In genomic region chr20:60050193-60050960, GRCh38 we compare ENCODE assay signal across 8 cellular contexts.
DNase-seq lines count a peak whose midpoint lies in the region; ATAC-seq and TF ChIP-seq lines count a peak whose summit lies in the region.

No MANE protein-coding gene starts in this region.

- RAD21 ChIA-PET in HCT116 (lab: Charles Lee; ENCODE audit: low non-redundant PET in 1 of 2, low total read pairs in 2 of 2, uncharacterized antibody in 2 of 2, unreplicated experiment in 2 of 2), result interaction anchor here in 1 of 2 experiments (0.6 to 0.8 kb wide), 2 partner anchors 64 to 267 kb away, joined by 3 to 4 read pairs; no protein-coding TSS in a partner anchor

- H2AFZ ChIP-seq in HCT116 (ENCODE audit: low read depth, low read length, poor library complexity, severe bottlenecking) (no peak overlapping the region), PC-3 (ENCODE audit: low read length) (no peak overlapping the region)

- H3K27ac ChIP-seq in HCT116 (ENCODE audit: low read depth, low read length) (no peak overlapping the region), PC-3 (ENCODE audit: low read length) (no peak overlapping the region)

- no peaks in the 10 kb centered on the region for H3K36me3 ChIP-seq in BE2C
- no peaks in the 10 kb centered on the region for H3K36me3 ChIP-seq in HCT116 (ENCODE audit: control insufficient read depth in 1 of 2, insufficient read depth in 2 of 2, low read length in 2 of 2)
- H3K36me3 ChIP-seq in PC-3 (ENCODE audit: low read depth, low read length), result no peaks in the 10 kb centered on the region

- POLR2A ChIA-PET in HCT116 (lab: Charles Lee), result no interaction called here
- POLR2A ChIA-PET in PC-3 (lab: Charles Lee; ENCODE audit: unreplicated experiment), result no interaction called here

- TF ChIP-seq CTCF in BE2C (IDR thresholded peaks at IDR 0.05; ENCODE audit: low read depth, low read length), result 0 out of 2 replicates have a peak, but pooled peaks have one; percentile 12
- TF ChIP-seq CTCF in HCT116 (IDR thresholded peaks at IDR 0.05 in 2 of 3, conservative IDR thresholded peaks at IDR 0.05 in 1 of 3; ENCODE audit: borderline replicate concordance in 1 of 3, insufficient read depth in 1 of 3, low read depth in 2 of 3, low read length in 2 of 3), result peak; percentile 66 to 74 (median 71); a peak in 5 of 6 replicates
- peak; percentile 83 for TF ChIP-seq CTCF in PC-3 (conservative IDR thresholded peaks at IDR 0.05; ENCODE audit: low read depth, low read length)

- DNase-seq in BE2C (no peak), HCT116 (ENCODE audit: low read depth, low spot score) (peak; percentile 26), PC-3 (peak; percentile 79), iPS-NIHi11 (ENCODE audit: low spot score) (peak; percentile 61), germinal center (ENCODE audit: low spot score) (no peak)
- DNase-seq in activated T-helper 2 cell treated with anti-CD3 and anti-CD28 coated beads, Interferon-gamma antibody, Interleukin-2, Interleukin-4, amounts not matched to agents 10 μg/mL and 5 μg/mL and 100 μg/mL, durations not matched to agents 14 hours and 24 hours and 36 hours (ENCODE audit: low spot score), result no peak
- no peak for DNase-seq in stimulated activated CD4-positive, alpha-beta T cell treated with anti-CD3 and anti-CD28 coated beads, Interleukin-4, amount 100 ng/mL, for 24 hours

- no peak overlapping the region for H3K4me3 ChIP-seq in BE2C (ENCODE audit: low read depth, low read length)
- H3K4me3 ChIP-seq in HCT116 (replicated peaks in 1 of 2; ENCODE audit: low read depth in 1 of 2, low read length in 2 of 2), result no peak overlapping the region
- H3K4me3 ChIP-seq in PC-3 (ENCODE audit: low read length), result no peak overlapping the region

- H3K4me1 ChIP-seq in BE2C (no peaks in the 10 kb centered on the region), HCT116 (ENCODE audit: control insufficient read depth in 1 of 2, insufficient read depth in 2 of 2, low read length in 2 of 2) (no peaks in the 10 kb centered on the region), PC-3 (ENCODE audit: insufficient read depth, low read length) (peaks cover 10% of the 10 kb centered on the region)

- H3K27me3 ChIP-seq in BE2C (no peaks in the 10 kb centered on the region; the same call in 1 of the 2 replicates), HCT116 (ENCODE audit: insufficient read depth, low read length) (peaks cover 27% of the 10 kb centered on the region), PC-3 (ENCODE audit: low read length) (peaks cover 24% of the 10 kb centered on the region)

- H3K9me2 ChIP-seq in HCT116 (ENCODE audit: insufficient read depth) (no peaks in the 10 kb centered on the region), PC-3 (replicated peaks; ENCODE audit: low read length) (no peaks in the 10 kb centered on the region)

- peaks cover 8% of the 10 kb centered on the region for H3K4me1 Mint-ChIP-seq in activated T-helper 2 cell treated with anti-CD3 and anti-CD28 coated beads, Interferon-gamma antibody, Interleukin-2, Interleukin-4, amounts not matched to agents 10 μg/mL and 5 μg/mL and 100 μg/mL, durations not matched to agents 14 hours and 24 hours and 36 hours (ENCODE audit: low read depth)

- H3K9ac ChIP-seq in HCT116 (ENCODE audit: low read length) (no peak overlapping the region), PC-3 (ENCODE audit: low read length) (no peak overlapping the region)

- H4K20me1 ChIP-seq in HCT116 (ENCODE audit: insufficient read depth) (no peaks in the 10 kb centered on the region), PC-3 (ENCODE audit: low read length) (no peaks in the 10 kb centered on the region)

- CTCF ChIA-PET in HCT116 (lab: Charles Lee), result interaction anchor here (0.8 to 1.2 kb wide), 10 partner anchors 10 to 156 kb away, joined by 3 to 27 read pairs (median 6); partner anchors contain the start of genes FAM217B and PPP1R3D
- CTCF ChIA-PET in PC-3 (lab: Charles Lee), result interaction anchor here (0.7 to 1.2 kb wide), 4 partner anchors 56 to 95 kb away, joined by 3 to 20 read pairs (median 4); no protein-coding TSS in a partner anchor

- H3K4me2 ChIP-seq in HCT116 (ENCODE audit: low read length) (no peak overlapping the region), PC-3 (ENCODE audit: low read length) (no peak overlapping the region)

- H3K36me3 Mint-ChIP-seq in activated T-helper 2 cell treated with anti-CD3 and anti-CD28 coated beads, Interferon-gamma antibody, Interleukin-2, Interleukin-4, amounts not matched to agents 10 μg/mL and 5 μg/mL and 100 μg/mL, durations not matched to agents 14 hours and 24 hours and 36 hours (ENCODE audit: low read depth), result no peaks in the 10 kb centered on the region

- BruUV-seq in HCT116 (replicated peaks; lab: Mats Ljungman, UMichigan), result no TSS peak
- no TSS peak for BruUV-seq in PC-3 (replicated peaks; lab: Mats Ljungman, UMichigan)

- H3K4me3 Mint-ChIP-seq in activated T-helper 2 cell treated with anti-CD3 and anti-CD28 coated beads, Interferon-gamma antibody, Interleukin-2, Interleukin-4, amounts not matched to agents 10 μg/mL and 5 μg/mL and 100 μg/mL, durations not matched to agents 14 hours and 24 hours and 36 hours (ENCODE audit: low read depth), result no peak overlapping the region

- peak; percentile 60 for TF ChIP-seq RAD21 in HCT116 (IDR thresholded peaks at IDR 0.05; ENCODE audit: low read depth)

- TF ChIP-seq POLR2A in HCT116 (IDR thresholded peaks at IDR 0.05; ENCODE audit: borderline replicate concordance, extremely low read depth, insufficient read depth, insufficient read length), result no peak

- H3F3A ChIP-seq in PC-3 (ENCODE audit: low read length, unreplicated experiment), result no peaks in the 10 kb centered on the region

- peaks cover 3% of the 10 kb centered on the region; the same call in 1 of the 2 replicates for H3K9me3 ChIP-seq in BE2C
- no peaks in the 10 kb centered on the region for H3K9me3 ChIP-seq in HCT116 (ENCODE audit: control insufficient read depth in 1 of 2, insufficient read depth in 1 of 2, low read depth in 1 of 2, low read length in 2 of 2)
- no peaks in the 10 kb centered on the region for H3K9me3 ChIP-seq in PC-3 (ENCODE audit: low read length)

- peaks cover 7% of the 10 kb centered on the region for H3K27me3 Mint-ChIP-seq in activated T-helper 2 cell treated with anti-CD3 and anti-CD28 coated beads, Interferon-gamma antibody, Interleukin-2, Interleukin-4, amounts not matched to agents 10 μg/mL and 5 μg/mL and 100 μg/mL, durations not matched to agents 14 hours and 24 hours and 36 hours (ENCODE audit: low read depth)

- H3K27ac Mint-ChIP-seq in activated T-helper 2 cell treated with anti-CD3 and anti-CD28 coated beads, Interferon-gamma antibody, Interleukin-2, Interleukin-4, amounts not matched to agents 10 μg/mL and 5 μg/mL and 100 μg/mL, durations not matched to agents 14 hours and 24 hours and 36 hours, result no peak overlapping the region

- H3K79me2 ChIP-seq in HCT116 (ENCODE audit: insufficient read depth, low read length) (no peaks in the 10 kb centered on the region), PC-3 (ENCODE audit: low read length) (no peaks in the 10 kb centered on the region)

- H3K9me3 Mint-ChIP-seq in activated T-helper 2 cell treated with anti-CD3 and anti-CD28 coated beads, Interferon-gamma antibody, Interleukin-2, Interleukin-4, amounts not matched to agents 10 μg/mL and 5 μg/mL and 100 μg/mL, durations not matched to agents 14 hours and 24 hours and 36 hours, result no peaks in the 10 kb centered on the region

- ATAC-seq in HCT116 (peak; percentile 96), PC-3 (peak; percentile 79), HG02610 (IDR thresholded peaks at IDR 0.05; ENCODE audit: unreplicated experiment) (no peak)

- intact Hi-C loops in HCT116 (cut with micrococcal nuclease) (loop anchor here (1.0 kb wide), 2 partner anchors 58 to 101 kb away; no protein-coding TSS in a partner anchor), PC-3 (cut with micrococcal nuclease) (loop anchor here (1.0 kb wide), 2 partner anchors 58 to 101 kb away; no protein-coding TSS in a partner anchor)
- intact Hi-C loops in activated T-helper 2 cell treated with anti-CD3 and anti-CD28 coated beads, Interferon-gamma antibody, Interleukin-2, Interleukin-4, amounts not matched to agents 10 μg/mL and 5 μg/mL and 100 μg/mL, durations not matched to agents 14 hours and 24 hours and 36 hours (cut with micrococcal nuclease), result loop anchor here (10.0 kb wide), 1 partner anchor 214 kb away; no protein-coding TSS in a partner anchor

TF ChIP-seq in HCT116, 20 proteins besides CTCF, POLR2A, EP300 and RAD21:
- TF ChIP-seq CEBPB (IDR thresholded peaks at IDR 0.05; ENCODE audit: low read depth) (no peak), FOSL1 (IDR thresholded peaks at IDR 0.05; ENCODE audit: low read depth) (no peak), EZH2phosphoT487 (IDR thresholded peaks at IDR 0.05; ENCODE audit: borderline replicate concordance) (no peak), ELF1 (IDR thresholded peaks at IDR 0.05; ENCODE audit: borderline replicate concordance, low read depth) (no peak), YY1 (IDR thresholded peaks at IDR 0.05; ENCODE audit: extremely low read depth, insufficient replicate concordance, low read depth, low read length) (no peak), TCF7L2 (IDR thresholded peaks at IDR 0.05; ENCODE audit: borderline replicate concordance, extremely low read depth, insufficient read depth, insufficient read length) (no peak), SRF (IDR thresholded peaks at IDR 0.05; ENCODE audit: low read depth) (no peak)

Comparison
In these comparisons a context has a peak if more than half of its experiments do, and no peak if none do; other contexts are left out.
1. DNase-seq: peak in HCT116 (single experiment), PC-3 (single experiment) and iPS-NIHi11 (single experiment); none in BE2C (single experiment), activated T-helper 2 cell treated with anti-CD3 and anti-CD28 coated beads, Interferon-gamma antibody, Interleukin-2, Interleukin-4, amounts not matched to agents 10 μg/mL and 5 μg/mL and 100 μg/mL, durations not matched to agents 14 hours and 24 hours and 36 hours (single experiment), germinal center (single experiment) and stimulated activated CD4-positive, alpha-beta T cell treated with anti-CD3 and anti-CD28 coated beads, Interleukin-4, amount 100 ng/mL, for 24 hours (single experiment).
2. CTCF ChIP-seq: peak in every context shown above with its lines; median percentile 83 in PC-3; 71 in HCT116; 12 in BE2C.